10 cellular contexts compared by ENCODE assay signal in the genomic region with DNA sequence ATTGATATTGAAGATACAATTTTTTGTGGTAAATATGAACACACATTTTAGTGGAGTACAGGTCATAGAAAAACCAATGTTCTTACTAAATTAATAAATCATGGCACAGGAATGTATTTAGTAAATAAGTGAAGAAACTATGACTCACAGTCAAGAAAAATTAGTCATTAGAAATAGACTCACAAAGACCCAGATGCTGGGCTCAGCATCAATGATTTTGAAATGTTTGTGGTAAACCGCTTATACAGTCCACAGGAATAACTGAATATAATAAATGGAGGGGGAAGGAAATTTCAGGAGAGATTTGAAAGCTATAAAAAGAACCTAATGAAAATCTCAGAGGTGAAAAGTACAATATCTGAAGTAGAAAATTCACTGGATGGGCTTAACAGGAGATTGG.
DNase-seq lines count a peak whose midpoint lies in the region; ATAC-seq and TF ChIP-seq lines count a peak whose summit lies in the region.
"Had no signal": no experiment of that assay in that cellular context is flagged by ENCODE, and none has a peak within 500 bp of the region (broad histone marks: within the 10 kb centered on the region; RNA-seq: fewer than 3 reads in every experiment).

No MANE protein-coding gene starts in this region.

- no peak for ATAC-seq in right cardiac atrium
- ATAC-seq: HCT116 had no signal

- WGBS in right cardiac atrium: 92% methylated on average over 1 of the region's 1 CpG

- H3K9me3 ChIP-seq in right cardiac atrium (ENCODE audit: control insufficient read depth, low read length): no peaks in the 10 kb centered on the region

- H3K4me3 ChIP-seq in epithelial cell of proximal tubule (ENCODE audit: low read depth, low read length) (no peak overlapping the region), skeletal muscle cell (ENCODE audit: low read depth, low read length) (no peak overlapping the region), right cardiac atrium (ENCODE audit: low read length) (no peak overlapping the region)

- peak; percentile 73 for DNase-seq in GM04504 (ENCODE audit: low read depth)
- peak; percentile 35 for DNase-seq in NOMO-1 treated with dmso at 0.1 percent for 144 hours (lab: John Stamatoyannopoulos, UW; ENCODE audit: unreplicated experiment)
- peak; percentile 50 for DNase-seq in epithelial cell of proximal tubule (ENCODE audit: low read depth)
- DNase-seq in skeletal muscle cell (ENCODE audit: low read depth): peak; percentile 31
- DNase-seq in NCI-H146 (lab: John Stamatoyannopoulos, UW): no peak
- no peak for DNase-seq in right cardiac atrium
- no peak for DNase-seq in stimulated activated CD4-positive, alpha-beta T cell treated with anti-CD3 and anti-CD28 coated beads, Interleukin-15, amount 100 ng/mL, for 24 hours
- DNase-seq: dermis blood vessel endothelial cell, NCI-H2227 treated with DMSO at 0.1 percent for 48 hours had no signal

- H3K27me3 ChIP-seq in right cardiac atrium (ENCODE audit: control insufficient read depth, insufficient read depth): no peaks in the 10 kb centered on the region

- H3K27ac ChIP-seq in right cardiac atrium (ENCODE audit: low read length): no peak overlapping the region

- intact Hi-C loops in right cardiac atrium (cut with DNase I): no loop called here

- TF ChIP-seq CTCF in epithelial cell of proximal tubule (conservative IDR thresholded peaks at IDR 0.05; ENCODE audit: low read depth, low read length): no peak

- no peaks in the 10 kb centered on the region for H3K4me1 ChIP-seq in right cardiac atrium (ENCODE audit: control insufficient read depth, insufficient read depth, low read length)

Comparison
In these comparisons a context has a peak if more than half of its experiments do, and no peak if none do; other contexts are left out.
1. DNase-seq: peak in GM04504 (single experiment), NOMO-1 treated with dmso at 0.1 percent for 144 hours (single experiment), epithelial cell of proximal tubule (single experiment) and skeletal muscle cell (single experiment); none in NCI-H146 (single experiment), right cardiac atrium (0 of 3) and stimulated activated CD4-positive, alpha-beta T cell treated with anti-CD3 and anti-CD28 coated beads, Interleukin-15, amount 100 ng/mL, for 24 hours (single experiment).